Comparison of ENCODE assay signal across 9 cellular contexts in genomic region chr3:39180183-39180545, GRCh38. TPM values are rescaled to one million over a fixed set of nuclear protein-coding genes. Genes with fewer than 3 reads are reported as not detected.
DNase-seq lines count a peak whose midpoint lies in the region; ATAC-seq and TF ChIP-seq lines count a peak whose summit lies in the region.
"Had no signal": no experiment of that assay in that cellular context is flagged by ENCODE, and none has a peak within 500 bp of the region (broad histone marks: within the 10 kb centered on the region; RNA-seq: fewer than 3 reads in every experiment).

No MANE protein-coding gene starts in this region.

- peaks cover 33% of the 10 kb centered on the region for H3K4me1 Mint-ChIP-seq in T-helper 17 cell

- H3K4me3 ChIP-seq in fibroblast of pulmonary artery (replicated peaks; ENCODE audit: low read depth, low read length), result peak overlapping the region; percentile 45
- H3K4me3 ChIP-seq in skeletal muscle cell (ENCODE audit: low read depth, low read length), result peak overlapping the region; percentile 40

- DNase-seq in T-helper 17 cell (no peak), fibroblast of pulmonary artery (ENCODE audit: low read depth) (no peak), skeletal muscle cell (ENCODE audit: low read depth) (no peak), foreskin melanocyte (no peak), OCI-M2 (lab: John Stamatoyannopoulos, UW; ENCODE audit: unreplicated experiment) (no peak), cerebellar cortex (ENCODE audit: low spot score) (no peak)
- no peak for DNase-seq in activated CD4-positive, CD25-positive, alpha-beta regulatory T cell (lab: John Stamatoyannopoulos, UW)
- DNase-seq: cortex of kidney had no signal

- H3K9me3 ChIP-seq in T-helper 17 cell (ENCODE audit: control insufficient read depth, low read length, poor library complexity, severe bottlenecking), result no peaks in the 10 kb centered on the region

- TF ChIP-seq CTCF in fibroblast of pulmonary artery (IDR thresholded peaks at IDR 0.05; ENCODE audit: low read length, missing control alignments), result no peak

- H3K4me3 Mint-ChIP-seq in T-helper 17 cell, result peak overlapping the region; percentile 92

- no peaks in the 10 kb centered on the region for H3K27me3 Mint-ChIP-seq in T-helper 17 cell

- H3K27ac Mint-ChIP-seq in T-helper 17 cell, result peak overlapping the region; percentile 95

- ATAC-seq in GM18498 (IDR thresholded peaks at IDR 0.05; ENCODE audit: unreplicated experiment), result peak; percentile 1
- no peak for ATAC-seq in T-helper 17 cell

- H3K36me3 Mint-ChIP-seq in T-helper 17 cell (ENCODE audit: low read depth), result no peaks in the 10 kb centered on the region

RNA-seq across cellular contexts. Expression of gene XIRP1, which starts 12.2 kb away (rescaled TPM):
- total RNA-seq in T-helper 17 cell, result not detected

RNA-seq across cellular contexts. Expression of gene CSRNP1, which starts 26.8 kb away (rescaled TPM):
- total RNA-seq in T-helper 17 cell, result 100 to 1,000 TPM; 356 to 408 TPM
